In genomic region chr16:84874983-84875382, GRCh38 we compare ENCODE assay signal across 15 cellular contexts.
"Had no signal": no experiment of that assay in that cellular context is flagged by ENCODE, and none has a peak within 500 bp of the region (broad histone marks: within the 10 kb centered on the region; RNA-seq: fewer than 3 reads in every experiment).

No MANE protein-coding gene starts in this region.

- DNase-seq: effector memory CD8-positive, alpha-beta T cell; gastrocnemius medialis; immature natural killer cell; left colon; naive thymus-derived CD4-positive, alpha-beta T cell; small intestine; stimulated activated CD4-positive, alpha-beta T cell treated with anti-CD3 and anti-CD28 coated beads, Interleukin-2, amount 100 ng/mL, for 48 hours; stimulated activated naive CD8-positive, alpha-beta T cell treated with anti-CD3 and anti-CD28 coated beads, Interleukin-15, Interleukin-2, amounts not matched to agents 100 U/mL and 50 U/mL, for 24 hours; thyroid gland had no signal

- H3K36me3 Mint-ChIP-seq: immature natural killer cell; naive thymus-derived CD4-positive, alpha-beta T cell; stimulated activated effector memory CD8-positive, alpha-beta T cell treated with anti-CD3 and anti-CD28 coated beads, Interleukin-12 subunit alpha, Interleukin-12 subunit beta, amount 100 ng/mL, for 72 hours had no signal

- H3K27ac Mint-ChIP-seq: dendritic cell treated with granulocyte-macrophage colony-stimulating factor and Interleukin-4, amounts not matched to agents 40 ng/mL and 50 ng/mL, for 4 days; effector memory CD8-positive, alpha-beta T cell; immature natural killer cell; naive thymus-derived CD4-positive, alpha-beta T cell; stimulated activated effector memory CD8-positive, alpha-beta T cell treated with anti-CD3 and anti-CD28 coated beads, Interleukin-12 subunit alpha, Interleukin-12 subunit beta, amount 100 ng/mL, for 72 hours had no signal

- H3K4me3 Mint-ChIP-seq: dendritic cell treated with granulocyte-macrophage colony-stimulating factor and Interleukin-4, amounts not matched to agents 40 ng/mL and 50 ng/mL, for 4 days; effector memory CD8-positive, alpha-beta T cell; immature natural killer cell; naive thymus-derived CD4-positive, alpha-beta T cell; neural crest cell; stimulated activated effector memory CD8-positive, alpha-beta T cell treated with anti-CD3 and anti-CD28 coated beads, Interleukin-12 subunit alpha, Interleukin-12 subunit beta, amount 100 ng/mL, for 72 hours; type B pancreatic cell had no signal

- H3K9me3 ChIP-seq: esophagus muscularis mucosa, gastrocnemius medialis, suprapubic skin, thyroid gland had no signal

- H3K9me3 Mint-ChIP-seq: dendritic cell treated with granulocyte-macrophage colony-stimulating factor and Interleukin-4, amounts not matched to agents 40 ng/mL and 50 ng/mL, for 4 days; effector memory CD8-positive, alpha-beta T cell; immature natural killer cell; naive thymus-derived CD4-positive, alpha-beta T cell; neural crest cell; stimulated activated effector memory CD8-positive, alpha-beta T cell treated with anti-CD3 and anti-CD28 coated beads, Interleukin-12 subunit alpha, Interleukin-12 subunit beta, amount 100 ng/mL, for 72 hours; type B pancreatic cell had no signal

- H3K27me3 Mint-ChIP-seq: dendritic cell treated with granulocyte-macrophage colony-stimulating factor and Interleukin-4, amounts not matched to agents 40 ng/mL and 50 ng/mL, for 4 days; naive thymus-derived CD4-positive, alpha-beta T cell; type B pancreatic cell had no signal

- ATAC-seq: effector memory CD8-positive, alpha-beta T cell; gastrocnemius medialis; left colon; naive thymus-derived CD4-positive, alpha-beta T cell; stimulated activated effector memory CD8-positive, alpha-beta T cell treated with anti-CD3 and anti-CD28 coated beads, Interleukin-12 subunit alpha, Interleukin-12 subunit beta, amount 100 ng/mL, for 72 hours; stimulated activated naive CD8-positive, alpha-beta T cell treated with anti-CD3 and anti-CD28 coated beads, Interleukin-15, Interleukin-2, amounts not matched to agents 100 U/mL and 50 U/mL, for 24 hours had no signal

- H3K27me3 ChIP-seq: esophagus muscularis mucosa, gastrocnemius medialis, suprapubic skin, thyroid gland had no signal

- H3K4me3 ChIP-seq: esophagus muscularis mucosa, gastrocnemius medialis, suprapubic skin, thyroid gland had no signal

- H3K4me1 Mint-ChIP-seq: immature natural killer cell; naive thymus-derived CD4-positive, alpha-beta T cell; stimulated activated effector memory CD8-positive, alpha-beta T cell treated with anti-CD3 and anti-CD28 coated beads, Interleukin-12 subunit alpha, Interleukin-12 subunit beta, amount 100 ng/mL, for 72 hours had no signal

- H3K36me3 ChIP-seq: gastrocnemius medialis, thyroid gland had no signal

- H3K4me1 ChIP-seq: gastrocnemius medialis had no signal
